ENCODE assay signal across 9 cellular contexts in the genomic region with DNA sequence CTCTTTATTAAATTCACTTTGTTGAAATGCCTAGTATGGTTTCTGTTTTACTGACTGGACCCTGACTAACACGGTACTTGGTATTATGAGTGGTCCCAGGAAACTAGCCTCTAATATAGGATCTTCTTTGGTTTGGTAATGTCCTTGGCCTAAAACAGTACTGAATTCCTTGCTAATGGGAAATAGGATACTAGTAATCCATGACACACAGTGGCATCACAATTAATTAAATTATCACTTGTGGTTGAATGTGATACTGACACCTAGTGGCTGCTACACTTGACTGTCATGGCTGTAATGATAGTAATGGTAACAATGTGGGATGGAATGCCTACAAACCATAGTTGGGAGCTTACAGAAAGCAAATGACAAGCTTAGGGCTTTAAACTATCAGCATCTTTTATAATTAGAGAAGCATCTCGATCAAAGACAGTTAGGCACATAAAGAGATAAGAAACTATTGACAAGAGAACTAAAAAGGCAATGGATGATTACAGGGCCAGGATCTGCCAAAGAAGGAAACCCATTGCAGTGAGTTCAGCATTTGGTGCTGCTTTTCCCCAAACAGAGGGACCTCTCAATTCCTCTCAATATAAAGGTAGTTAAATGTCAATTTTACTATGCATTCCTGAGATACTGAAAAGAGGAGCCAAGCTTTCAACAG. TPM values are rescaled to one million over a fixed set of nuclear protein-coding genes. Genes with fewer than 3 reads are reported as not detected.
DNase-seq lines count a peak whose midpoint lies in the region; ATAC-seq and TF ChIP-seq lines count a peak whose summit lies in the region.
"Had no signal": no experiment of that assay in that cellular context is flagged by ENCODE, and none has a peak within 500 bp of the region (broad histone marks: within the 10 kb centered on the region; RNA-seq: fewer than 3 reads in every experiment).

No MANE protein-coding gene starts in this region.

- peak; percentile 6 for DNase-seq in DMS79 treated with DMSO at 0.1 percent for 48 hours (lab: John Stamatoyannopoulos, UW)
- no peak for DNase-seq in DMS79 (lab: John Stamatoyannopoulos, UW)
- peak; percentile 45 for DNase-seq in HFF-Myc (ENCODE audit: extremely low read depth, low read depth)
- DNase-seq in NCI-H82 (lab: John Stamatoyannopoulos, UW) = peak; percentile 86
- DNase-seq in chondrocyte (ENCODE audit: low spot score) = no peak
- no peak for DNase-seq in right lobe of liver
- DNase-seq in T-helper 2 cell treated with Interferon-gamma antibody and Interleukin-4, amounts not matched to agents 5 μg/mL and 100 μg/mL, for 36 hours (ENCODE audit: low spot score) = no peak
- no peak for DNase-seq in activated gamma-delta T cell (lab: John Stamatoyannopoulos, UW)

- no peak overlapping the region for H3K27ac Mint-ChIP-seq in chondrocyte (ENCODE audit: unreplicated experiment)
- no peak overlapping the region for H3K27ac Mint-ChIP-seq in T-helper 2 cell treated with Interferon-gamma antibody and Interleukin-4, amounts not matched to agents 5 μg/mL and 100 μg/mL, for 36 hours

- H3K36me3 ChIP-seq in right lobe of liver = no peaks in the 10 kb centered on the region

- peaks cover 0 to 11% (median 0%) of the 10 kb centered on the region in 4 donors for H3K4me1 ChIP-seq in right lobe of liver
- H3K4me1 ChIP-seq: BLaER1 had no signal

- TF ChIP-seq CTCF in HFF-Myc (IDR thresholded peaks at IDR 0.05; ENCODE audit: low read depth, low read length, missing control alignments) (peak; percentile 59), chondrocyte (IDR thresholded peaks at IDR 0.05) (peak; percentile 93), right lobe of liver (IDR thresholded peaks at IDR 0.05) (peak; percentile 77 to 87 (median 82))

- TF ChIP-seq POLR2A in right lobe of liver (IDR thresholded peaks at IDR 0.05) = no peak

- no peaks in the 10 kb centered on the region for H3K9me3 Mint-ChIP-seq in chondrocyte (ENCODE audit: low read depth)
- no peaks in the 10 kb centered on the region for H3K9me3 Mint-ChIP-seq in T-helper 2 cell treated with Interferon-gamma antibody and Interleukin-4, amounts not matched to agents 5 μg/mL and 100 μg/mL, for 36 hours

- no peaks in the 10 kb centered on the region for H3K27me3 ChIP-seq in right lobe of liver
- H3K27me3 ChIP-seq: BLaER1 had no signal

- no peaks in the 10 kb centered on the region for H3K27me3 Mint-ChIP-seq in chondrocyte (ENCODE audit: low read depth)
- H3K27me3 Mint-ChIP-seq in T-helper 2 cell treated with Interferon-gamma antibody and Interleukin-4, amounts not matched to agents 5 μg/mL and 100 μg/mL, for 36 hours (ENCODE audit: low read depth) = no peaks in the 10 kb centered on the region

- WGBS in right lobe of liver (ENCODE audit: insufficient coverage, low coverage, low lambda C conversion rate, missing lambda C conversion rate) = 50% methylated on average over 2 of the region's 2 CpGs

- ATAC-seq in right lobe of liver = peak; percentile 84 to 86 (median 84)

- peaks cover 7% of the 10 kb centered on the region for H3K36me3 Mint-ChIP-seq in chondrocyte (ENCODE audit: low read depth)
- H3K36me3 Mint-ChIP-seq in T-helper 2 cell treated with Interferon-gamma antibody and Interleukin-4, amounts not matched to agents 5 μg/mL and 100 μg/mL, for 36 hours (ENCODE audit: low read depth) = peaks cover 22% of the 10 kb centered on the region

- H3K9me3 ChIP-seq in right lobe of liver = no peaks in the 10 kb centered on the region
- H3K9me3 ChIP-seq: BLaER1 had no signal

- H3K4me1 Mint-ChIP-seq in chondrocyte (ENCODE audit: low read depth) = peaks cover 10% of the 10 kb centered on the region
- H3K4me1 Mint-ChIP-seq in T-helper 2 cell treated with Interferon-gamma antibody and Interleukin-4, amounts not matched to agents 5 μg/mL and 100 μg/mL, for 36 hours (ENCODE audit: low read depth) = peaks cover 4% of the 10 kb centered on the region

- H3K27ac ChIP-seq in right lobe of liver = no peak overlapping the region
- H3K27ac ChIP-seq: BLaER1 had no signal

- H3K4me3 Mint-ChIP-seq in chondrocyte (ENCODE audit: unreplicated experiment) = no peak overlapping the region
- no peak overlapping the region for H3K4me3 Mint-ChIP-seq in T-helper 2 cell treated with Interferon-gamma antibody and Interleukin-4, amounts not matched to agents 5 μg/mL and 100 μg/mL, for 36 hours

- H3K4me3 ChIP-seq in HFF-Myc (replicated peaks; ENCODE audit: low read depth, low read length) (no peak overlapping the region), right lobe of liver (no peak overlapping the region)
- H3K4me3 ChIP-seq: BLaER1 had no signal

- intact Hi-C loops in right lobe of liver (cut with DNase I) = loop anchor here (5.0 to 10.0 kb wide), 2 partner anchors 121 to 123 kb away; no protein-coding TSS in a partner anchor

RNA-seq across cellular contexts. Expression of gene DNHD1, which starts 8.6 kb away (rescaled TPM):
- 3.8 to 7.4 TPM (median 5.8 TPM) in 3 replicates for total RNA-seq in chondrocyte
- 10 to 100 TPM in 1 of 6 experiments, 1 to 10 TPM in 5; 1.9 to 10.3 (median 6.1) TPM for total RNA-seq in right lobe of liver

RNA-seq across cellular contexts. Expression of gene TIMM10B, which starts 24.4 kb away (rescaled TPM):
- total RNA-seq in chondrocyte = 27.4 to 34.1 TPM (median 28.7 TPM) in 3 replicates
- 10 to 100 TPM; 10.3 to 33.9 (median 14.1) TPM for total RNA-seq in right lobe of liver

RNA-seq across cellular contexts. Expression of gene ARFIP2, which starts 24.6 kb away (rescaled TPM):
- total RNA-seq in chondrocyte = 57.7 to 61.4 TPM (median 57.7 TPM) in 3 replicates
- total RNA-seq in right lobe of liver = 10 to 100 TPM; 14.6 to 33.3 (median 23.1) TPM

RNA-seq across cellular contexts. Expression of gene TRIM3, which starts 32.0 kb away (rescaled TPM):
- total RNA-seq in chondrocyte = 27.2 to 36.9 TPM (median 27.6 TPM) in 3 replicates
- 1 to 10 TPM; 5.0 to 8.9 (median 6.7) TPM for total RNA-seq in right lobe of liver

Comparison
In these comparisons a context has a peak if more than half of its experiments do, and no peak if none do; other contexts are left out.
1. DNase-seq: peak in DMS79 treated with DMSO at 0.1 percent for 48 hours (single experiment), HFF-Myc (single experiment) and NCI-H82 (single experiment); none in DMS79 (single experiment), chondrocyte (single experiment), right lobe of liver (0 of 3), T-helper 2 cell treated with Interferon-gamma antibody and Interleukin-4, amounts not matched to agents 5 μg/mL and 100 μg/mL, for 36 hours (single experiment) and activated gamma-delta T cell (single experiment).
2. Peak in every context shown above with its lines, with median percentiles within 50 percentile points of each other: CTCF ChIP-seq.